In the genomic region with DNA sequence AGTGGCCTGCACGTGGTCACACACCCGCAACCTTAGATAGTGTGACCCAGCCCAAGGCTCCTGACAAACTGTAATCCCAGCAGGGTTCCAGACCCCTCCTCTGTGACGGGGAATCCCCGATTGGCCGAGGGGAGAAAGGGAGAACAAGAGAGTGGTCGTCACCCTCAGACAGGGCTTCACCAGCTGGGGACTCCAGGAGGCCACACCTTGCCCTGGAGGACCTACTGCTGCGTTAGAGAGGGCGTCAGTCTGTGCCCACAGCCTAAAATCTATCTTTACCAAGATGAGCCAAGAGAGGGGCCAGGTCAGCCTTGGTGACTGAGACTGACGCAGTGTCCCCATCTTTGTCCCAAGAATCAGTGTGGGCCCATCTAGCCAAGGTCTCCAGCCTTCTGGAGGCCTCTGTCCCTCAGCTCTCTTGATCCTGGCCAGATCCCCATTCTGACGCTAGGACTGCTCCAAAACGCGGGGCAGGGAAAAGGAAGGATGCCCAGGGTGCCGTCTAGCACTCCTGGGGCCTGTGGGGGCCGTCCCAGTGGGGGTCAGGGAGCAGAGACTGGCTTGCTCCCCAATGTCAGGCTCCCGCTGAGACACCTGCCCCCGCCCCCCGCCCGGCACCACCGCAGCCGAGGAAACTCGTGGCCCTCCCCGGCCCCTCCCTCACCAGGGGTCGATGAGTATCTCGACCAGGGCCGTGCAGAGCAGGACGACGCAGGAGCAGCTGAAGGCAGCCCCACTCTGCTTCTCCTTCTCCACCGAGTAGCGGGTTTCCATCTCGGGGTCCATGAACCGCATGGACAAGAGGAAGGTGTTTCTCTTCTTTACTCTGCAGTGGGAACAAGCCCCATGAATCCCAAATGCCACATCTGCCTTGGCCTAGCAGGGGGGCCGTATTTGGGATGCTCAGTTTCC, we compare ENCODE assay signal across 2 cellular contexts.
TF ChIP-seq lines count a peak whose summit lies in the region.

No MANE protein-coding gene starts in this region.

TF ChIP-seq in IMR-90, 13 proteins besides CTCF, POLR2A, EP300 and RAD21:
- TF ChIP-seq USF2 (IDR thresholded peaks at IDR 0.05; ENCODE audit: low read depth, low read length) (no peak), ELK1 (IDR thresholded peaks at IDR 0.05; ENCODE audit: borderline replicate concordance, low read depth, low read length) (no peak), CHD1 (IDR thresholded peaks at IDR 0.05; ENCODE audit: low read depth, low read length) (no peak), MXI1 (IDR thresholded peaks at IDR 0.05; ENCODE audit: borderline replicate concordance, low read depth, low read length) (no peak), FOS (IDR thresholded peaks at IDR 0.05; ENCODE audit: low read depth, low read length) (no peak), RFX5 (IDR thresholded peaks at IDR 0.05; ENCODE audit: low read depth, low read length) (no peak), BHLHE40 (IDR thresholded peaks at IDR 0.05; ENCODE audit: low read depth, low read length) (no peak), MAZ (IDR thresholded peaks at IDR 0.05; ENCODE audit: borderline replicate concordance, low read depth, low read length) (no peak), SMC3 (IDR thresholded peaks at IDR 0.05; ENCODE audit: low read depth, low read length) (no peak), NFE2L2 (IDR thresholded peaks at IDR 0.05; ENCODE audit: low read depth, low read length) (no peak), CEBPB (IDR thresholded peaks at IDR 0.05; ENCODE audit: low read depth, low read length) (no peak), MAFK (IDR thresholded peaks at IDR 0.05; ENCODE audit: low read depth, low read length) (no peak)

TF ChIP-seq in SK-N-SH treated with all-trans-retinoic acid at 6 μM for 48 hours, 23 proteins besides CTCF, POLR2A, EP300 and RAD21:
- no peak for TF ChIP-seq ZNF70 (CRISPR knock-in tag; IDR thresholded peaks at IDR 0.05)
- TF ChIP-seq PATZ1 (CRISPR knock-in tag; IDR thresholded peaks at IDR 0.05; ENCODE audit: borderline replicate concordance), result no peak
- no peak for TF ChIP-seq TSHZ2 (CRISPR knock-in tag; IDR thresholded peaks at IDR 0.05)
- TF ChIP-seq RARB (CRISPR knock-in tag; IDR thresholded peaks at IDR 0.05), result no peak
- TF ChIP-seq ZFP30 (CRISPR knock-in tag; IDR thresholded peaks at IDR 0.05), result no peak
- no peak for TF ChIP-seq ZC3H10 (CRISPR knock-in tag; IDR thresholded peaks at IDR 0.05)
- TF ChIP-seq TOX (CRISPR knock-in tag; IDR thresholded peaks at IDR 0.05; ENCODE audit: borderline replicate concordance), result no peak
